Comparison of ENCODE assay signal across 8 cellular contexts in the genomic region with DNA sequence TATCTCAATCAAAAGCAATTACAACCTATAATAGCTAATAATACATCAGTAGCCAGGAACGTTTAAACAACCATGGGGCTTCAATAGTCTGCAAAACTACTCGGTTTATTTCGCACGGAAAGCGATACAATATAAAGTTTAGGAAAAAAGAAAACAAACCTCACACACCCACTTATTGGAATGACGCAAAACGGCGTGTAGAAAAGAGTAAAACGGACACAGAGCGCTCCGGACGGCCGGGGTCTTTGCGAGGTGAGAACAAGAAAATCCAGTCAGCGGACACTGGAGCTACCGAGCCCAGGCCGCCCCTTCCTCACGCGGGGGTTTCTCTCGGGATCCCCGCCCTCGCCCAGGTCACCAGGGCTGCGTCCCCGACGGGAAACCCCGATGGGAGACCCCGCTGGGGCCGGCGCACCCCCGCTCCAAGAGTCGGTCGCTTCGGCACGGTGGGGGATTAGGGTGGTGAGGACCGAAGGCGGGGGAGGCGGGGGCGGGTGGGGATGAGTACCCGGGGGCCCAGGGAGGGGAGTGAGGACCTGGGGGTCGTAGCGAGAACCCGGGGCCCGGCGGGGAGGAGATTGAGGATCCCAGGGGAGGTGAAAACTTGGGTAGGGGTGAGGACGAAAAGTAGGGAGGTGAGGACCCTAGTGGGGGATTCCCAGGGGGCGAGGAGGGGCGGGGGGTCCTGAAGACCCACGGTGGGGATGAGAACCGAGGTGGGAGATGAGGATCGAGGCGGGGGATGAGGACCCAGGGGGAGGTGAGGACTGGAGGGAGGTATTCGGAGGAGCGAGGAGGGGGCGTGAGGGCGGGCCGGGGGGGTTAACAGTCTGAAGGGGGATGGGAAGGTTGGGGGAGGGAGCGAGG. TPM values are rescaled to one million over a fixed set of nuclear protein-coding genes. Genes with fewer than 3 reads are reported as not detected.
A peak's percentile ranks its signal among the peaks of the same experiment; 100 is the strongest.
DNase-seq lines count a peak whose midpoint lies in the region; ATAC-seq and TF ChIP-seq lines count a peak whose summit lies in the region.

No MANE protein-coding gene starts in this region.

- H3K27ac ChIP-seq in mammary epithelial cell (ENCODE audit: insufficient read depth, low read depth, low read length) (no peak overlapping the region), mesendoderm (ENCODE audit: low read depth, low read length) (no peak overlapping the region)

- H3K79me2 ChIP-seq in mammary epithelial cell (ENCODE audit: insufficient read depth, low read length) (peaks cover 53% of the 10 kb centered on the region), mesendoderm (ENCODE audit: control insufficient read depth, insufficient read depth, low read length) (peaks cover 35% of the 10 kb centered on the region)

- H3K9ac ChIP-seq in mammary epithelial cell (ENCODE audit: insufficient read depth, low read length) (peak overlapping the region; percentile 86), mesendoderm (ENCODE audit: low read length) (peak overlapping the region; percentile 100)

- H3K56ac ChIP-seq in mesendoderm (ENCODE audit: low read length), result peak overlapping the region; percentile 100

- H3K9me3 ChIP-seq in mammary epithelial cell (replicated peaks; ENCODE audit: insufficient read depth, low read length), result no peaks in the 10 kb centered on the region

- H2AK5ac ChIP-seq in mesendoderm (ENCODE audit: low read length), result no peak overlapping the region

- H3K4me3 ChIP-seq in mammary epithelial cell (replicated peaks in 1 of 3; ENCODE audit: insufficient read depth in 1 of 3, low read depth in 2 of 3, low read length in 3 of 3) (peak overlapping the region; percentile 95 to 99 (median 99)), mesendoderm (ENCODE audit: low read length) (peak overlapping the region; percentile 99)

- 3% methylated on average over 16 of the region's 57 CpGs for WGBS in mammary epithelial cell (ENCODE audit: low coverage, missing lambda C conversion rate)
- WGBS in mesendoderm (ENCODE audit: extremely low coverage, insufficient coverage, low lambda C conversion rate), result no CpG with 5 or more reads among the region's 57 CpGs

- intact Hi-C loops in mammary epithelial cell (cut with micrococcal nuclease), result loop anchor here (5.0 kb wide), 1 partner anchor 96 kb away; no protein-coding TSS in a partner anchor

- H2BK5ac ChIP-seq in mesendoderm (ENCODE audit: low read length), result no peak overlapping the region

- DNase-seq in stimulated activated naive CD8-positive, alpha-beta T cell treated with anti-CD3 and anti-CD28 coated beads, Interleukin-15, Interleukin-2, amounts not matched to agents 100 U/mL and 50 U/mL, for 24 hours, result no peak
- DNase-seq in mammary epithelial cell (no peak), mesendoderm (peak; percentile 14), omental fat pad (ENCODE audit: low spot score) (no peak), NCI-H748 (lab: John Stamatoyannopoulos, UW; ENCODE audit: unreplicated experiment) (no peak)
- DNase-seq in stimulated activated naive CD4-positive, alpha-beta T cell (lab: John Stamatoyannopoulos, UW), result no peak
- no peak for DNase-seq in activated CD4-positive, alpha-beta T cell treated with anti-CD3 and anti-CD28 coated beads, Interleukin-2, amount 50 U/mL, for 48 hours

- dilution Hi-C loops in mammary epithelial cell (cut with HindIII; ENCODE audit: low sequenced_read_pairs), result no loop called here

- no peaks in the 10 kb centered on the region for H3K9me3 Mint-ChIP-seq in stimulated activated naive CD8-positive, alpha-beta T cell treated with anti-CD3 and anti-CD28 coated beads, Interleukin-15, Interleukin-2, amounts not matched to agents 100 ng/mL and 50 ng/mL, for 24 hours

- in situ Hi-C loops in mammary epithelial cell (cut with MboI; ENCODE audit: low sequenced_read_pairs in 2 of 2), result no loop called here

- H3K27me3 ChIP-seq in mammary epithelial cell (ENCODE audit: insufficient read depth, low read length) (no peaks in the 10 kb centered on the region), mesendoderm (ENCODE audit: insufficient read depth, low read length, poor library complexity) (no peaks in the 10 kb centered on the region)

- no peak overlapping the region for H2BK15ac ChIP-seq in mesendoderm (replicated peaks; ENCODE audit: low read depth)

- H3K27me3 Mint-ChIP-seq in stimulated activated naive CD8-positive, alpha-beta T cell treated with anti-CD3 and anti-CD28 coated beads, Interleukin-15, Interleukin-2, amounts not matched to agents 100 ng/mL and 50 ng/mL, for 24 hours, result no peaks in the 10 kb centered on the region

- H3K4me2 ChIP-seq in mammary epithelial cell (ENCODE audit: insufficient read depth, low read depth, low read length), result peak overlapping the region; percentile 99
- peak overlapping the region; percentile 17 for H3K4me2 ChIP-seq in mesendoderm (ENCODE audit: low read length)

- no peak overlapping the region for H2BK120ac ChIP-seq in mesendoderm (ENCODE audit: low read depth, low read length)

- CTCF ChIA-PET in mammary epithelial cell (lab: Charles Lee; ENCODE audit: low non-redundant PET), result no interaction called here

- H4K5ac ChIP-seq in mesendoderm (ENCODE audit: low read length), result no peak overlapping the region

- H3K4me1 ChIP-seq in mammary epithelial cell (ENCODE audit: insufficient read depth, low read length) (peaks cover 17% of the 10 kb centered on the region), mesendoderm (ENCODE audit: control insufficient read depth, low read depth, low read length) (peaks cover 5% of the 10 kb centered on the region)

- no TSS peak for BruUV-seq in mammary epithelial cell (replicated peaks; lab: Mats Ljungman, UMichigan)

- peak overlapping the region; percentile 83 for H4K8ac ChIP-seq in mesendoderm (ENCODE audit: low read depth, low read length)

- peak overlapping the region; percentile 92 for H3K4me3 Mint-ChIP-seq in stimulated activated naive CD8-positive, alpha-beta T cell treated with anti-CD3 and anti-CD28 coated beads, Interleukin-15, Interleukin-2, amounts not matched to agents 100 ng/mL and 50 ng/mL, for 24 hours

- H3K4ac ChIP-seq in mesendoderm (ENCODE audit: low read depth, low read length), result peak overlapping the region; percentile 64

- H3K79me1 ChIP-seq in mesendoderm (ENCODE audit: low read length), result peaks cover 16% of the 10 kb centered on the region

- ATAC-seq in stimulated activated naive CD8-positive, alpha-beta T cell treated with anti-CD3 and anti-CD28 coated beads, Interleukin-15, Interleukin-2, amounts not matched to agents 100 U/mL and 50 U/mL, for 24 hours, result no peak
- ATAC-seq in omental fat pad (ENCODE audit: low FRiP score), result no peak

- H2AFZ ChIP-seq in mammary epithelial cell (ENCODE audit: low read depth, low read length), result peak overlapping the region; percentile 100

- H3K18ac ChIP-seq in mesendoderm (ENCODE audit: low read length), result peak overlapping the region; percentile 41

- H3K36me3 Mint-ChIP-seq in stimulated activated naive CD8-positive, alpha-beta T cell treated with anti-CD3 and anti-CD28 coated beads, Interleukin-15, Interleukin-2, amounts not matched to agents 100 ng/mL and 50 ng/mL, for 24 hours (ENCODE audit: low read depth), result peaks cover 26% of the 10 kb centered on the region

- no peaks in the 10 kb centered on the region for H4K20me1 ChIP-seq in mammary epithelial cell (ENCODE audit: insufficient read depth, low read length)

- H3K27ac Mint-ChIP-seq in stimulated activated naive CD8-positive, alpha-beta T cell treated with anti-CD3 and anti-CD28 coated beads, Interleukin-15, Interleukin-2, amounts not matched to agents 100 ng/mL and 50 ng/mL, for 24 hours, result peak overlapping the region; percentile 89

- H3K4me1 Mint-ChIP-seq in stimulated activated naive CD8-positive, alpha-beta T cell treated with anti-CD3 and anti-CD28 coated beads, Interleukin-15, Interleukin-2, amounts not matched to agents 100 ng/mL and 50 ng/mL, for 24 hours (ENCODE audit: low read depth), result peaks cover 36% of the 10 kb centered on the region

- no peak overlapping the region for H3K23ac ChIP-seq in mesendoderm (ENCODE audit: low read length)

- H3K36me3 ChIP-seq in mammary epithelial cell (ENCODE audit: insufficient read depth, low read length) (peaks cover 1% of the 10 kb centered on the region), mesendoderm (ENCODE audit: control insufficient read depth, insufficient read depth, low read length) (no peaks in the 10 kb centered on the region)

- TF ChIP-seq CTCF in mammary epithelial cell (conservative IDR thresholded peaks at IDR 0.05 in 1 of 2, IDR thresholded peaks at IDR 0.05 in 1 of 2; ENCODE audit: extremely low read depth in 1 of 2, insufficient read depth in 1 of 2, low read depth in 1 of 2, low read length in 2 of 2), result no peak
- TF ChIP-seq CTCF in omental fat pad (IDR thresholded peaks at IDR 0.05), result no peak

RNA-seq across cellular contexts. Expression of a gene that starts 0.7 kb away (rescaled TPM):
- total RNA-seq in mammary epithelial cell, result 10 to 100 TPM; 19.7 to 26.1 TPM
- polyA plus RNA-seq in mammary epithelial cell, result 15.7 TPM
- polyA minus RNA-seq in mammary epithelial cell, result 8.3 TPM
- polyA plus RNA-seq in mesendoderm (2013, experiment 1 of 2), result 40.5 TPM
- 39.0 TPM for polyA plus RNA-seq in mesendoderm (2013, experiment 2 of 2)
- total RNA-seq in omental fat pad, result 10 to 100 TPM in 3 of 4 donors, 1 to 10 TPM in 1; 8.2 to 17.7 (median 13.9) TPM

RNA-seq across cellular contexts. Expression of a gene that starts 51.1 kb away (rescaled TPM):
- total RNA-seq in mammary epithelial cell (under 1 TPM in 1 of 2 donors, not detected in 1; 0.14 TPM), omental fat pad (10 to 100 TPM in 3 of 4 donors, 1 to 10 TPM in 1; 7.3 to 39.0 (median 14.1) TPM)
- 0.02 TPM for polyA plus RNA-seq in mammary epithelial cell
- polyA minus RNA-seq in mammary epithelial cell, result not detected
- 1.2 TPM for polyA plus RNA-seq in mesendoderm (2013, experiment 1 of 2)
- 1.2 TPM for polyA plus RNA-seq in mesendoderm (2013, experiment 2 of 2)

Comparison
In these comparisons a context has a peak if more than half of its experiments do, and no peak if none do; other contexts are left out.
1. RNA of a gene that starts 51.1 kb away (total RNA-seq): 7.3 to 39.0 TPM in omental fat pad; 0.14 TPM in mammary epithelial cell; every median in the first group is over 4 times any median in the second.